ENCODE assay signal across 8 cellular contexts in genomic region chr11:123430736-123431356, GRCh38. TPM values are rescaled to one million over a fixed set of nuclear protein-coding genes. Genes with fewer than 3 reads are reported as not detected.
DNase-seq lines count a peak whose midpoint lies in the region; ATAC-seq and TF ChIP-seq lines count a peak whose summit lies in the region.

No MANE protein-coding gene starts in this region.

- H4K12ac ChIP-seq in trophoblast cell (ENCODE audit: low read depth, low read length): no peak overlapping the region

- WGBS in trophoblast cell (ENCODE audit: extremely low coverage, insufficient coverage, insufficient read length): no CpG with 5 or more reads among the region's 61 CpGs
- 1% methylated on average over 49 to 61 of the region's 61 CpGs for WGBS in aorta, 2 donors

- TF ChIP-seq CTCF in GM10248 (IDR thresholded peaks at IDR 0.05; ENCODE audit: control extremely low read depth, extremely low read depth, low read depth, missing control alignments): peak; percentile 33

- H3K79me2 ChIP-seq in trophoblast cell (ENCODE audit: control insufficient read depth, insufficient read depth, low read length, poor library complexity): no peaks in the 10 kb centered on the region

- POLR2A ChIA-PET in GM10248 (lab: Yijun Ruan, JAX): no interaction called here

- H3K4me3 ChIP-seq in NT2/D1 (ENCODE audit: insufficient read length, low read depth) (peak overlapping the region; percentile 89), trophoblast cell (ENCODE audit: low read depth, low read length) (peak overlapping the region; percentile 72), aorta (ENCODE audit: low read length in 2 of 2) (peak overlapping the region; percentile 5 to 30)

- no peak overlapping the region for H3K27ac ChIP-seq in trophoblast cell (ENCODE audit: low read depth, low read length)
- H3K27ac ChIP-seq in aorta (ENCODE audit: low read depth in 1 of 2, low read length in 2 of 2): no peak overlapping the region

- H3K9ac ChIP-seq in NT2/D1 (ENCODE audit: insufficient read length, low read depth) (peak overlapping the region; percentile 88), trophoblast cell (ENCODE audit: low read length) (no peak overlapping the region)

- no peak overlapping the region for H2BK5ac ChIP-seq in trophoblast cell (ENCODE audit: low read depth, low read length, poor library complexity)

- peak overlapping the region; percentile 21 for H2AFZ ChIP-seq in trophoblast cell (ENCODE audit: insufficient read depth, low read length, poor library complexity)

- H3K4me1 ChIP-seq in NT2/D1 (ENCODE audit: insufficient read depth, insufficient read length) (peaks cover 8% of the 10 kb centered on the region), trophoblast cell (ENCODE audit: control insufficient read depth in 1 of 2, insufficient read depth in 2 of 2, low read length in 2 of 2) (peaks cover 7 to 9% of the 10 kb centered on the region in 2 experiments), aorta (ENCODE audit: control insufficient read depth in 1 of 2, insufficient read depth in 2 of 2, low read length in 2 of 2) (no peaks in the 10 kb centered on the region)

- H2AK5ac ChIP-seq in trophoblast cell (ENCODE audit: low read length): no peak overlapping the region

- H4K8ac ChIP-seq in trophoblast cell (ENCODE audit: low read depth, low read length): no peak overlapping the region

- no peak overlapping the region for H3K4ac ChIP-seq in trophoblast cell (ENCODE audit: low read depth, low read length)

- DNase-seq in GM10248 (ENCODE audit: extremely low spot score) (peak; percentile 75), NT2/D1 (ENCODE audit: low read depth, low spot score) (no peak), cardiac septum (ENCODE audit: low spot score) (peak; percentile 94), trophoblast cell (peak; percentile 57 to 80), aorta (peak; percentile 85 to 87), NK-92 (lab: John Stamatoyannopoulos, UW; ENCODE audit: unreplicated experiment) (no peak)
- peak; percentile 37 for DNase-seq in activated T-helper 9 cell treated with anti-CD3 and anti-CD28 coated beads, Interleukin-2, amount 50 U/mL, for 16 hours (ENCODE audit: low read depth)

- H3K18ac ChIP-seq in trophoblast cell (ENCODE audit: low read length): no peak overlapping the region

- H3K4me2 ChIP-seq in trophoblast cell (ENCODE audit: low read length): peak overlapping the region; percentile 81

- no peak overlapping the region for H4K91ac ChIP-seq in trophoblast cell (ENCODE audit: low read depth, low read length)

- peaks cover 2% of the 10 kb centered on the region for H3K79me1 ChIP-seq in trophoblast cell (ENCODE audit: low read length)

- H3K23ac ChIP-seq in trophoblast cell (ENCODE audit: low read length): no peak overlapping the region

- H3K27me3 ChIP-seq in NT2/D1 (ENCODE audit: insufficient read depth, insufficient read length) (no peaks in the 10 kb centered on the region), trophoblast cell (ENCODE audit: insufficient read depth, low read length) (no peaks in the 10 kb centered on the region), aorta (ENCODE audit: control insufficient read depth in 1 of 2, insufficient read depth in 2 of 2, low read length in 1 of 2) (no peaks in the 10 kb centered on the region)

- peak; percentile 47 for ATAC-seq in HG02642 (IDR thresholded peaks at IDR 0.05; ENCODE audit: poor library complexity, unreplicated experiment)
- ATAC-seq in aorta (ENCODE audit: low FRiP score): peak; percentile 50

- intact Hi-C loops in cardiac septum (cut with DNase I) (no loop called here), aorta (cut with DNase I) (no loop called here)

- no peaks in the 10 kb centered on the region for H3K9me3 ChIP-seq in NT2/D1 (ENCODE audit: insufficient read depth, low read length)
- H3K9me3 ChIP-seq in trophoblast cell (ENCODE audit: insufficient read depth, low read depth, low read length): no peaks in the 10 kb centered on the region
- no peaks in the 10 kb centered on the region for H3K9me3 ChIP-seq in aorta (ENCODE audit: control insufficient read depth, low read length)

- H2BK120ac ChIP-seq in trophoblast cell (ENCODE audit: insufficient read depth, low read length, poor library complexity): no peak overlapping the region

- H2BK12ac ChIP-seq in trophoblast cell (ENCODE audit: low read length): no peak overlapping the region

- CTCF ChIA-PET in GM10248 (lab: Yijun Ruan, JAX): interaction anchor here (0.7 to 6.3 kb wide), 8 partner anchors 9 to 130 kb away, joined by 3 to 51 read pairs (median 4); no protein-coding TSS in a partner anchor

- peak overlapping the region; percentile 14 for H3K14ac ChIP-seq in trophoblast cell (ENCODE audit: low read length)

- H3K36me3 ChIP-seq in NT2/D1 (ENCODE audit: insufficient read depth, insufficient read length, low read length) (no peaks in the 10 kb centered on the region), trophoblast cell (ENCODE audit: control insufficient read depth in 1 of 2, insufficient read depth in 2 of 2, low read length in 2 of 2) (no peaks in the 10 kb centered on the region), aorta (ENCODE audit: control insufficient read depth in 1 of 2, insufficient read depth in 2 of 2, low read length in 1 of 2) (no peaks in the 10 kb centered on the region)

RNA-seq across cellular contexts. Expression of gene GRAMD1B, which starts 0.8 kb away (rescaled TPM):
- 15.3 TPM for total RNA-seq in cardiac septum
- 8.6 and 10.2 TPM in 2 replicates for polyA plus RNA-seq in trophoblast cell (2013)
- 1 to 10 TPM; 4.5 to 4.6 TPM for total RNA-seq in aorta
- polyA plus RNA-seq in aorta: 1 to 10 TPM in 1 of 2 donors, under 1 TPM in 1; 0.79 to 5.4 TPM

Comparison
In these comparisons a context has a peak if more than half of its experiments do, and no peak if none do; other contexts are left out.
1. DNase-seq: peak in GM10248 (single experiment), activated T-helper 9 cell treated with anti-CD3 and anti-CD28 coated beads, Interleukin-2, amount 50 U/mL, for 16 hours (single experiment), cardiac septum (single experiment), trophoblast cell (2 of 2) and aorta (2 of 2); none in NT2/D1 (single experiment) and NK-92 (single experiment).
2. H3K4me3 ChIP-seq: peak in every context shown above with its lines; median percentile 89 in NT2/D1; 72 in trophoblast cell; 18 in aorta.